19 cellular contexts compared by ENCODE assay signal in genomic region chr9:109124089-109124488, GRCh38. TPM values are rescaled to one million over a fixed set of nuclear protein-coding genes. Genes with fewer than 3 reads are reported as not detected.
"Had no signal": no experiment of that assay in that cellular context is flagged by ENCODE, and none has a peak within 500 bp of the region (broad histone marks: within the 10 kb centered on the region; RNA-seq: fewer than 3 reads in every experiment).

No MANE protein-coding gene starts in this region.

- H3K27ac ChIP-seq: gastroesophageal sphincter, left lung, lower lobe of right lung, parathyroid adenoma, psoas muscle, sigmoid colon, skin epidermis, stomach had no signal

- DNase-seq: esophagus squamous epithelium; foreskin fibroblast; glutamatergic neuron; immature natural killer cell; left lung; naive B cell; psoas muscle; retina; sigmoid colon; stimulated activated CD4-positive, alpha-beta T cell treated with anti-CD3 and anti-CD28 coated beads, Interleukin-12 subunit alpha, Interleukin-12 subunit beta, amount 100 ng/mL, for 4 hours; stimulated activated naive CD4-positive, alpha-beta T cell; stomach; trophoblast cell had no signal

- H3K9ac ChIP-seq: parathyroid adenoma had no signal

- H3K9me3 ChIP-seq: esophagus squamous epithelium, gastroesophageal sphincter, left lung, lower lobe of right lung, psoas muscle, sigmoid colon, stomach had no signal

- H2AFZ ChIP-seq: parathyroid adenoma had no signal

- H3K36me3 ChIP-seq: esophagus squamous epithelium, gastroesophageal sphincter, left lung, lower lobe of right lung, sigmoid colon, stomach had no signal

- H3K4me1 ChIP-seq: lower lobe of right lung, parathyroid adenoma had no signal

- FAIRE-seq: colon, keratinocyte had no signal

- H3K4me3 ChIP-seq: esophagus squamous epithelium, gastroesophageal sphincter, left lung, lower lobe of right lung, psoas muscle, sigmoid colon, skin epidermis, stomach had no signal

- H3K27me3 ChIP-seq: esophagus squamous epithelium, gastroesophageal sphincter, left lung, sigmoid colon, stomach had no signal

RNA-seq across cellular contexts. Expression of gene FRRS1L, which starts 43.0 kb away (rescaled TPM):
- polyA plus RNA-seq: immature natural killer cell, keratinocyte had no signal
